Comparison of ENCODE assay signal across 19 cellular contexts in the genomic region with DNA sequence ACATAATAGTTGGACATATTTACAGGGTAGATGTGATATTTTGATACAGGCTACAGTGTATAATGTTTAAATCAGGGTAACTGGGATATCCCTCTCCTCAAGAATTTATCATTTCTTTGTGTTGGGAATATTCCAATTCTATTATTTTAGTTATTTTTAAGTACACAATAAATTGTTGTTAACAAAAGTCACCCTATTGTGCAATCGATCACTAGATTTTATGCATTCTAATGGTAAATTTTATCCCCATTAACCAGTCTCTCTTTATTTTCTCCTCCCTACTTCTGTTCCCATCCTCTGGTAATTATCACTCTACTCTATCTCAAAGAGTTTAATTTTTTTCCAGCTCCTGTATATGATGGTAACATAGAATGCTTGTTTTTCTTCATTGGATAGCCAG.
DNase-seq lines count a peak whose midpoint lies in the region; ATAC-seq, FAIRE-seq and TF ChIP-seq lines count a peak whose summit lies in the region.
"Had no signal": no experiment of that assay in that cellular context is flagged by ENCODE, and none has a peak within 500 bp of the region (broad histone marks: within the 10 kb centered on the region; RNA-seq: fewer than 3 reads in every experiment).

No MANE protein-coding gene starts in this region.

- H3K4me3 ChIP-seq in HepG2 (replicated peaks in 1 of 3; ENCODE audit: insufficient read depth in 1 of 3, low read depth in 2 of 3, low read length in 3 of 3), result no peak overlapping the region
- H3K4me3 ChIP-seq in right lobe of liver, result no peak overlapping the region
- no peak overlapping the region for H3K4me3 ChIP-seq in neural cell (ENCODE audit: low read length)
- H3K4me3 ChIP-seq: A549; BLaER1 treated with 17β-estradiol and CSF1 and Interleukin-3, amounts not matched to agents 10 nM and 100 nM had no signal

- no peak for ATAC-seq in HepG2
- ATAC-seq in right lobe of liver, result no peak
- ATAC-seq in left lobe of liver, result no peak
- ATAC-seq: A549; CD8-positive, alpha-beta T cell had no signal

- H3K27me3 ChIP-seq in HepG2 (ENCODE audit: control insufficient read depth in 1 of 2, insufficient read depth in 2 of 2, low read length in 2 of 2), result no peaks in the 10 kb centered on the region; a peak in 1 of 5 replicates
- H3K27me3 ChIP-seq in right lobe of liver, result no peaks in the 10 kb centered on the region
- H3K27me3 ChIP-seq in neural cell (ENCODE audit: insufficient read depth, low read depth, low read length), result no peaks in the 10 kb centered on the region
- H3K27me3 ChIP-seq: BLaER1 treated with 17β-estradiol and CSF1 and Interleukin-3, amounts not matched to agents 10 nM and 100 nM had no signal

- H3K79me2 ChIP-seq in HepG2 (ENCODE audit: insufficient read depth, low read length) (no peaks in the 10 kb centered on the region), neural cell (replicated peaks; ENCODE audit: insufficient read depth, low read length) (no peaks in the 10 kb centered on the region)

- TF ChIP-seq EP300 in HepG2 (IDR thresholded peaks at IDR 0.05; ENCODE audit: low read depth in 2 of 2, low read length in 2 of 2) (no peak), HepG2 (CRISPR knock-in tag; IDR thresholded peaks at IDR 0.05; ENCODE audit: borderline replicate concordance) (no peak), neural cell (conservative IDR thresholded peaks at IDR 0.05; ENCODE audit: poor library complexity, severe bottlenecking) (no peak)

- CTCF ChIA-PET in HepG2 (lab: Yijun Ruan, JAX; ENCODE audit: low intra/inter-chr PET ratio, low total read pairs), result no interaction called here

- POLR2A ChIA-PET in HepG2 (lab: Yijun Ruan, JAX), result no interaction called here

- in situ Hi-C loops in HepG2 (cut with HindIII; ENCODE audit: extremely low pct_ligation_motif_present, low pct_unique_long_range_greater_than_20kb), result no loop called here

- TF ChIP-seq RAD21 in HepG2 (CRISPR knock-in tag; IDR thresholded peaks at IDR 0.05) (no peak), neural cell (conservative IDR thresholded peaks at IDR 0.05) (no peak)

- H3F3A ChIP-seq in neural cell (ENCODE audit: insufficient read depth, low read length, poor library complexity, severe bottlenecking), result peaks cover 2% of the 10 kb centered on the region

- H3K9ac ChIP-seq in HepG2 (ENCODE audit: insufficient read depth, low read depth, low read length) (no peak overlapping the region), neural cell (ENCODE audit: low read length) (no peak overlapping the region)
- H3K9ac ChIP-seq: BLaER1 treated with 17β-estradiol and CSF1 and Interleukin-3, amounts not matched to agents 10 nM and 100 nM had no signal

- no peaks in the 10 kb centered on the region for H3K9me2 ChIP-seq in neural cell (ENCODE audit: insufficient read depth, low read length)

- H3K9me3 ChIP-seq in HepG2 (ENCODE audit: low read length) (no peaks in the 10 kb centered on the region), right lobe of liver (no peaks in the 10 kb centered on the region), neural cell (ENCODE audit: low read length) (no peaks in the 10 kb centered on the region)
- H3K9me3 ChIP-seq: A549; BLaER1 treated with 17β-estradiol and CSF1 and Interleukin-3, amounts not matched to agents 10 nM and 100 nM; Caco-2 had no signal

- TF ChIP-seq POLR2A in HepG2 (IDR thresholded peaks at IDR 0.05; ENCODE audit: insufficient read depth in 1 of 2, low read depth in 2 of 2, low read length in 2 of 2) (no peak), right lobe of liver (IDR thresholded peaks at IDR 0.05) (no peak)

- H3K36me3 ChIP-seq in HepG2 (replicated peaks in 1 of 2; ENCODE audit: control insufficient read depth in 1 of 2, insufficient read depth in 2 of 2, low read length in 2 of 2) (no peaks in the 10 kb centered on the region), right lobe of liver (no peaks in the 10 kb centered on the region), neural cell (ENCODE audit: insufficient read depth, low read length) (no peaks in the 10 kb centered on the region)
- H3K36me3 ChIP-seq: BLaER1 treated with 17β-estradiol and CSF1 and Interleukin-3, amounts not matched to agents 10 nM and 100 nM had no signal

- DNase-seq in HepG2 (ENCODE audit: low spot score), result no peak
- DNase-seq in right lobe of liver, result no peak
- DNase-seq in left lobe of liver (ENCODE audit: low spot score), result no peak
- no peak for DNase-seq in amniotic stem cell (lab: John Stamatoyannopoulos, UW)
- DNase-seq: AML-193; Caco-2; Calu3; CD4-positive, alpha-beta T cell; CD8-positive, alpha-beta T cell; DMS79 treated with DMSO at 0.1 percent for 48 hours; GF-D8 had no signal

- BruUV-seq in HepG2 (replicated peaks; lab: Mats Ljungman, UMichigan), result no TSS peak

- H2AFZ ChIP-seq in HepG2 (ENCODE audit: low read length) (peak overlapping the region; percentile 27), neural cell (ENCODE audit: low read depth, low read length) (no peak overlapping the region)

- H3K27ac ChIP-seq in HepG2 (ENCODE audit: extremely low read length, insufficient read depth, low read length) (no peak overlapping the region), right lobe of liver (no peak overlapping the region), neural cell (ENCODE audit: low read length) (peak overlapping the region; percentile 80)
- H3K27ac ChIP-seq: 22Rv1; A549; BLaER1 treated with 17β-estradiol and CSF1 and Interleukin-3, amounts not matched to agents 10 nM and 100 nM; C4-2B had no signal

- intact Hi-C loops in HepG2 (cut with micrococcal nuclease; ENCODE audit: unreplicated experiment) (no loop called here), right lobe of liver (cut with DNase I) (no loop called here)

- no peaks in the 10 kb centered on the region for H3K4me1 ChIP-seq in HepG2 (ENCODE audit: insufficient read depth, low read length)
- no peaks in the 10 kb centered on the region for H3K4me1 ChIP-seq in right lobe of liver
- H3K4me1 ChIP-seq: A549, Caco-2 had no signal

- FAIRE-seq in HepG2 (lab: Jason Lieb, UNC), result no peak
- FAIRE-seq: A549, D721Med, G401.6, GM12891 had no signal

- TF ChIP-seq CTCF in HepG2 (CRISPR knock-in tag; IDR thresholded peaks at IDR 0.05) (no peak), right lobe of liver (IDR thresholded peaks at IDR 0.05) (no peak), neural cell (IDR thresholded peaks at IDR 0.05; ENCODE audit: poor library complexity, severe bottlenecking) (no peak)

- H4K20me1 ChIP-seq in HepG2 (ENCODE audit: insufficient read depth, low read length) (no peaks in the 10 kb centered on the region), neural cell (ENCODE audit: insufficient read depth) (no peaks in the 10 kb centered on the region)
- H4K20me1 ChIP-seq: BLaER1 treated with 17β-estradiol and CSF1 and Interleukin-3, amounts not matched to agents 10 nM and 100 nM had no signal

- WGBS in HepG2 (ENCODE audit: low lambda C conversion rate), result 3% methylated on average over 1 of the region's 1 CpG
- 36% methylated on average over 1 of the region's 1 CpG for WGBS in right lobe of liver (ENCODE audit: insufficient coverage, low coverage, low lambda C conversion rate, missing lambda C conversion rate)

- H3K4me2 ChIP-seq in HepG2 (ENCODE audit: low read depth, low read length) (no peak overlapping the region), neural cell (ENCODE audit: low read length) (no peak overlapping the region)
- H3K4me2 ChIP-seq: A549; BLaER1 treated with 17β-estradiol and CSF1 and Interleukin-3, amounts not matched to agents 10 nM and 100 nM had no signal

TF ChIP-seq in HepG2, 621 proteins besides CTCF, POLR2A, EP300 and RAD21:
- TF ChIP-seq CEBPB (IDR thresholded peaks at IDR 0.05; ENCODE audit: borderline replicate concordance, low read depth, low read length), result peak; percentile 29; the same call in 1 of the 2 replicates
- TF ChIP-seq PATZ1 (CRISPR knock-in tag; IDR thresholded peaks at IDR 0.05), result no peak

TF ChIP-seq in neural cell, 6 proteins besides CTCF, POLR2A, EP300 and RAD21:
- TF ChIP-seq SMC3 (conservative IDR thresholded peaks at IDR 0.05; ENCODE audit: poor library complexity), result no peak
TF ChIP-seq in neural cell: peak in this region for 0.
